Comparison of ENCODE assay signal across 2 cellular contexts in the genomic region with DNA sequence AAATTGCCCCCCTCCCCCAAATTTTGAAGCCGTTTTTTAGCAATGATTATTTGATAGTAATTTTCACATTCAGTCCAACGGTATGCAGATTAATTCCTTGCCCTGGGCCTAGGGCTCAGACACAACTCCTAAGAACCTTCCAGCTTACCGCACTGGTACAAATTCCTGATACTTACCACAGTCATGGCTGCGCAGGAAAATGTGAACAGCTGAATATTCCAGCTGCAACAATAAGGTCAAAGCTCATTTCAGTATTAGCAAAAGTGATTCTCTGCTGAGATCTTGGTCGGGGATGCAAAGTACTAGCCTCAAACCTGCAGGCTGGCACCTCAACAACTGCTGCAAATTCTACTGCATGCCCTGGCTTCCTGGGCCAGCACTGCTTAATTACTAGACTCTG.
TF ChIP-seq lines count a peak whose summit lies in the region.

No MANE protein-coding gene starts in this region.

TF ChIP-seq in K562, 482 proteins besides CTCF, POLR2A, EP300 and RAD21:
- TF ChIP-seq, protein P1, sequence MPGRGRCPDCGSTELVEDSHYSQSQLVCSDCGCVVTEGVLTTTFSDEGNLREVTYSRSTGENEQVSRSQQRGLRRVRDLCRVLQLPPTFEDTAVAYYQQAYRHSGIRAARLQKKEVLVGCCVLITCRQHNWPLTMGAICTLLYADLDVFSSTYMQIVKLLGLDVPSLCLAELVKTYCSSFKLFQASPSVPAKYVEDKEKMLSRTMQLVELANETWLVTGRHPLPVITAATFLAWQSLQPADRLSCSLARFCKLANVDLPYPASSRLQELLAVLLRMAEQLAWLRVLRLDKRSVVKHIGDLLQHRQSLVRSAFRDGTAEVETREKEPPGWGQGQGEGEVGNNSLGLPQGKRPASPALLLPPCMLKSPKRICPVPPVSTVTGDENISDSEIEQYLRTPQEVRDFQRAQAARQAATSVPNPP (IDR thresholded peaks at IDR 0.05; ENCODE audit: borderline replicate concordance, insufficient read depth, insufficient read length): no peak
- TF ChIP-seq USF1 (CRISPR knock-in tag; IDR thresholded peaks at IDR 0.05): no peak
- TF ChIP-seq NONO (IDR thresholded peaks at IDR 0.05; ENCODE audit: low read depth in 2 of 2, low read length in 1 of 2): no peak
- no peak for TF ChIP-seq ZNF445 (CRISPR knock-in tag; IDR thresholded peaks at IDR 0.05; ENCODE audit: low read depth)
- no peak for TF ChIP-seq SP1 (CRISPR knock-in tag; IDR thresholded peaks at IDR 0.05)
- TF ChIP-seq U2AF1 (optimal IDR thresholded peaks at IDR 0.05; ENCODE audit: low read depth, low read length): no peak
- TF ChIP-seq KLF1 (tag; IDR thresholded peaks at IDR 0.05): no peak

TF ChIP-seq in neural cell, 6 proteins besides CTCF, POLR2A, EP300 and RAD21:
- no peak for TF ChIP-seq EZH2 (IDR thresholded peaks at IDR 0.05; ENCODE audit: borderline replicate concordance, insufficient read depth, low read length, poor library complexity, severe bottlenecking)
- no peak for TF ChIP-seq POLR2AphosphoS5 (IDR thresholded peaks at IDR 0.05)
- TF ChIP-seq SMC3 (conservative IDR thresholded peaks at IDR 0.05; ENCODE audit: poor library complexity): no peak
- no peak for TF ChIP-seq TAF1 (IDR thresholded peaks at IDR 0.05; ENCODE audit: low read depth)
- TF ChIP-seq, protein P2, sequence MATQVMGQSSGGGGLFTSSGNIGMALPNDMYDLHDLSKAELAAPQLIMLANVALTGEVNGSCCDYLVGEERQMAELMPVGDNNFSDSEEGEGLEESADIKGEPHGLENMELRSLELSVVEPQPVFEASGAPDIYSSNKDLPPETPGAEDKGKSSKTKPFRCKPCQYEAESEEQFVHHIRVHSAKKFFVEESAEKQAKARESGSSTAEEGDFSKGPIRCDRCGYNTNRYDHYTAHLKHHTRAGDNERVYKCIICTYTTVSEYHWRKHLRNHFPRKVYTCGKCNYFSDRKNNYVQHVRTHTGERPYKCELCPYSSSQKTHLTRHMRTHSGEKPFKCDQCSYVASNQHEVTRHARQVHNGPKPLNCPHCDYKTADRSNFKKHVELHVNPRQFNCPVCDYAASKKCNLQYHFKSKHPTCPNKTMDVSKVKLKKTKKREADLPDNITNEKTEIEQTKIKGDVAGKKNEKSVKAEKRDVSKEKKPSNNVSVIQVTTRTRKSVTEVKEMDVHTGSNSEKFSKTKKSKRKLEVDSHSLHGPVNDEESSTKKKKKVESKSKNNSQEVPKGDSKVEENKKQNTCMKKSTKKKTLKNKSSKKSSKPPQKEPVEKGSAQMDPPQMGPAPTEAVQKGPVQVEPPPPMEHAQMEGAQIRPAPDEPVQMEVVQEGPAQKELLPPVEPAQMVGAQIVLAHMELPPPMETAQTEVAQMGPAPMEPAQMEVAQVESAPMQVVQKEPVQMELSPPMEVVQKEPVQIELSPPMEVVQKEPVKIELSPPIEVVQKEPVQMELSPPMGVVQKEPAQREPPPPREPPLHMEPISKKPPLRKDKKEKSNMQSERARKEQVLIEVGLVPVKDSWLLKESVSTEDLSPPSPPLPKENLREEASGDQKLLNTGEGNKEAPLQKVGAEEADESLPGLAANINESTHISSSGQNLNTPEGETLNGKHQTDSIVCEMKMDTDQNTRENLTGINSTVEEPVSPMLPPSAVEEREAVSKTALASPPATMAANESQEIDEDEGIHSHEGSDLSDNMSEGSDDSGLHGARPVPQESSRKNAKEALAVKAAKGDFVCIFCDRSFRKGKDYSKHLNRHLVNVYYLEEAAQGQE (IDR thresholded peaks at IDR 0.05; ENCODE audit: borderline replicate concordance): no peak
- TF ChIP-seq MXI1 (conservative IDR thresholded peaks at IDR 0.05; ENCODE audit: poor library complexity, severe bottlenecking): no peak
TF ChIP-seq in neural cell: peak in this region for 0.
